Comparison of ENCODE assay signal across 26 cellular contexts in genomic region chr7:16889851-16890443, GRCh38. TPM values are rescaled to one million over a fixed set of nuclear protein-coding genes. Genes with fewer than 3 reads are reported as not detected.
DNase-seq lines count a peak whose midpoint lies in the region; ATAC-seq and TF ChIP-seq lines count a peak whose summit lies in the region.
"Had no signal": no experiment of that assay in that cellular context is flagged by ENCODE, and none has a peak within 500 bp of the region (broad histone marks: within the 10 kb centered on the region; RNA-seq: fewer than 3 reads in every experiment).

No MANE protein-coding gene starts in this region.

- intact Hi-C loops in mucosa of descending colon (cut with DNase I, micrococcal nuclease) = no loop called here

- H3K4me3 ChIP-seq in RWPE2 (ENCODE audit: severe bottlenecking) (no peak overlapping the region), mucosa of descending colon (no peak overlapping the region)
- H3K4me3 ChIP-seq: body of pancreas, GM23248, lung, tibial artery had no signal

- H3K4me1 ChIP-seq in RWPE2 (ENCODE audit: insufficient read depth, poor library complexity, severe bottlenecking) (peaks cover 13% of the 10 kb centered on the region), mucosa of descending colon (ENCODE audit: low read depth) (peaks cover 5% of the 10 kb centered on the region)
- H3K4me1 ChIP-seq: tibial artery had no signal

- ATAC-seq in RWPE2 (ENCODE audit: low read depth) (peak; percentile 54), mucosa of descending colon (peak; percentile 42), HG02973 (IDR thresholded peaks at IDR 0.05; ENCODE audit: unreplicated experiment) (no peak), GM18870 (IDR thresholded peaks at IDR 0.05; ENCODE audit: unreplicated experiment) (no peak)
- ATAC-seq: body of pancreas had no signal

- H3K27me3 ChIP-seq in RWPE2 (ENCODE audit: insufficient read depth, poor library complexity, severe bottlenecking) = no peaks in the 10 kb centered on the region
- H3K27me3 ChIP-seq: body of pancreas, tibial artery had no signal

- H3K27ac ChIP-seq in RWPE2 (ENCODE audit: poor library complexity, severe bottlenecking) = no peak overlapping the region
- H3K27ac ChIP-seq: 22Rv1, body of pancreas, GM23248, tibial artery had no signal

- DNase-seq in DMS53 (lab: John Stamatoyannopoulos, UW) (peak; percentile 30), DMS53 treated with DMSO at 0.1 percent for 48 hours (lab: John Stamatoyannopoulos, UW; ENCODE audit: unreplicated experiment) (no peak), ELR (ENCODE audit: low read depth) (peak; percentile 42), RWPE2 (ENCODE audit: low spot score) (no peak), mucosa of descending colon (no peak), NCI-H1092 (lab: John Stamatoyannopoulos, UW) (no peak)
- DNase-seq: activated CD4-positive, CD25-positive, alpha-beta regulatory T cell; body of pancreas; DMS79 treated with DMSO at 0.1 percent for 48 hours; effector CD8-positive, alpha-beta T cell; foreskin melanocyte; GM23248; islet precursor cell; Kasumi-1; NCI-H2107; NCI-H510A; small intestine; stimulated activated CD4-positive, alpha-beta T cell treated with anti-CD3 and anti-CD28 coated beads, Interleukin-2, amount 100 ng/mL, for 48 hours; stimulated activated naive CD4-positive, alpha-beta T cell; tibial artery had no signal

- H3K9me3 ChIP-seq in RWPE2 (ENCODE audit: severe bottlenecking) (no peaks in the 10 kb centered on the region), mucosa of descending colon (no peaks in the 10 kb centered on the region)
- H3K9me3 ChIP-seq: body of pancreas, tibial artery had no signal

- no peaks in the 10 kb centered on the region for H3K36me3 ChIP-seq in RWPE2 (ENCODE audit: low read depth)
- no peaks in the 10 kb centered on the region for H3K36me3 ChIP-seq in mucosa of descending colon (ENCODE audit: low read depth)
- H3K36me3 ChIP-seq: tibial artery had no signal

- TF ChIP-seq CTCF in RWPE2 (IDR thresholded peaks at IDR 0.05; ENCODE audit: poor library complexity, severe bottlenecking) = no peak
- TF ChIP-seq CTCF in mucosa of descending colon (IDR thresholded peaks at IDR 0.05) = no peak

RNA-seq across cellular contexts. Expression of gene AGR3, which starts 8.2 kb away (rescaled TPM):
- total RNA-seq in mucosa of descending colon = 100 to 1,000 TPM in 2 of 3 donors, 10 to 100 TPM in 1; 54.9 to 172 (median 122) TPM
- total RNA-seq: activated CD8-positive, alpha-beta memory T cell treated with anti-CD3 and anti-CD28 coated beads for 36 hours; activated T-helper 2 cell treated with anti-CD3 and anti-CD28 coated beads, Interferon-gamma antibody, Interleukin-2, Interleukin-4, amounts not matched to agents 10 μg/mL and 5 μg/mL and 100 μg/mL, durations not matched to agents 14 hours and 24 hours and 36 hours; GM23248 had no signal

Comparison
In these comparisons a context has a peak if more than half of its experiments do, and no peak if none do; other contexts are left out.
1. DNase-seq: peak in DMS53 (single experiment) and ELR (single experiment); none in DMS53 treated with DMSO at 0.1 percent for 48 hours (single experiment), RWPE2 (single experiment), mucosa of descending colon (0 of 3) and NCI-H1092 (single experiment).
2. ATAC-seq: peak in RWPE2 (single experiment) and mucosa of descending colon (single experiment); none in HG02973 (single experiment) and GM18870 (single experiment).